In the genomic region with DNA sequence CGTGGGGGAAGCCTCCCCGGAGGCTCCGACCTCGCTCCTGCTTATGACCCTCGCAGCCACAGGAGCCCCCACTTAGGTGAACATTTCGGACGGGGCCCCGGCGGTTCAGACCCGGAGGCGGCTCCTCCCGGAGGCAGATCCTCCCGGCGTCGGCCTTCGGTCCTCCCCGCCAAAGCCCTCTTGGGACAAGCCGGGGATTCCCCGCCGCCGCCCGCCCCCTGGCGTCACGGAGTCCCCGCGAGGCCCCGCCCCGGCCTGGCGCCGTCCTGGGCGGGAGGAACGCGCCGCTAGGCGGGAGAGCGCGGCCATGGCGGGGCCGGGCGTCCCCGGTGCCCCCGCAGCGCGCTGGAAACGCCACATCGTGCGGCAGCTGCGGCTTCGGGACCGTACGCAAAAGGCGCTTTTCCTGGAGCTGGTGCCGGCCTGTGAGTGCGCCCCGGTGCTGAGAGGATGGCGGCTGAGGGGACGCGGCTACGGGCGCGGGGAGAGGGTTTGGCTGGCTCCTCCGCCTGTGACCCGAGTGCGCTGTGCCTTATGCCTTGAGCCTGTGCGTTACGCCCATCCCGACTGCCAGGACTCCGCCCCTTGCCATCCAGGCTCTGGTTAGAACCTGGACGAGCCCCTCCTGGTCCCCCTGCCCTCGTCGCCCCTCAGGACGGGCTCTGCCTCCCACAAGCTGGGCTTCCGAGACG, we compare ENCODE assay signal across 7 cellular contexts. TPM values are rescaled to one million over a fixed set of nuclear protein-coding genes. Genes with fewer than 3 reads are reported as not detected.
DNase-seq lines count a peak whose midpoint lies in the region; ATAC-seq and TF ChIP-seq lines count a peak whose summit lies in the region.

A gene with protein sequence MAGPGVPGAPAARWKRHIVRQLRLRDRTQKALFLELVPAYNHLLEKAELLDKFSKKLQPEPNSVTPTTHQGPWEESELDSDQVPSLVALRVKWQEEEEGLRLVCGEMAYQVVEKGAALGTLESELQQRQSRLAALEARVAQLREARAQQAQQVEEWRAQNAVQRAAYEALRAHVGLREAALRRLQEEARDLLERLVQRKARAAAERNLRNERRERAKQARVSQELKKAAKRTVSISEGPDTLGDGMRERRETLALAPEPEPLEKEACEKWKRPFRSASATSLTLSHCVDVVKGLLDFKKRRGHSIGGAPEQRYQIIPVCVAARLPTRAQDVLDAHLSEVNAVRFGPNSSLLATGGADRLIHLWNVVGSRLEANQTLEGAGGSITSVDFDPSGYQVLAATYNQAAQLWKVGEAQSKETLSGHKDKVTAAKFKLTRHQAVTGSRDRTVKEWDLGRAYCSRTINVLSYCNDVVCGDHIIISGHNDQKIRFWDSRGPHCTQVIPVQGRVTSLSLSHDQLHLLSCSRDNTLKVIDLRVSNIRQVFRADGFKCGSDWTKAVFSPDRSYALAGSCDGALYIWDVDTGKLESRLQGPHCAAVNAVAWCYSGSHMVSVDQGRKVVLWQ (plus strand): TSS at position 273 of the 692 bp plus-strand sequence. CDS start 35 bp downstream, at position 308.

- intact Hi-C loops in sciatic nerve (cut with DNase I): no loop called here

- peak; percentile 53 for TF ChIP-seq POLR2A in GM15510 (IDR thresholded peaks at IDR 0.05; ENCODE audit: borderline replicate concordance, extremely low read depth, insufficient read length)

- no peak for TF ChIP-seq CTCF in astrocyte of the cerebellum (IDR thresholded peaks at IDR 0.05; ENCODE audit: low read depth, low read length, missing control alignments)

- DNase-seq in NCI-H146 treated with DMSO at 0.1 percent for 48 hours (lab: John Stamatoyannopoulos, UW; ENCODE audit: unreplicated experiment) (peak; percentile 59), T1000 (lab: John Stamatoyannopoulos, UW) (peak; percentile 79), astrocyte of the cerebellum (ENCODE audit: low read depth) (no peak), hypothalamus (lab: John Stamatoyannopoulos, UW) (peak; percentile 43 to 97 (median 87)), sciatic nerve (ENCODE audit: low spot score) (peak; percentile 93)

- in situ Hi-C loops in astrocyte of the cerebellum (cut with HindIII; ENCODE audit: low sequenced_read_pairs): loop anchor here (5.0 kb wide), 2 partner anchors 62 to 363 kb away; partner anchors contain the start of gene ARAP1

- ATAC-seq in HG02798 (IDR thresholded peaks at IDR 0.05; ENCODE audit: poor library complexity, unreplicated experiment) (peak; percentile 69), sciatic nerve (peak; percentile 93)

- H3K4me3 ChIP-seq in astrocyte of the cerebellum (ENCODE audit: low read depth, low read length): peak within 1 kb of the TSS; percentile 73

RNA-seq across cellular contexts. Expression of the gene that starts here (rescaled TPM):
- 79.7 TPM for total RNA-seq in sciatic nerve
